ENCODE assay signal across 8 cellular contexts in genomic region chr10:24951201-24952145, GRCh38. TPM values are rescaled to one million over a fixed set of nuclear protein-coding genes. Genes with fewer than 3 reads are reported as not detected.
DNase-seq lines count a peak whose midpoint lies in the region; ATAC-seq and TF ChIP-seq lines count a peak whose summit lies in the region.

No MANE protein-coding gene starts in this region.

- H3K4me3 Mint-ChIP-seq in naive thymus-derived CD8-positive, alpha-beta T cell: peak overlapping the region; percentile 76 to 91 (median 84)

- H3K9me3 ChIP-seq in esophagus squamous epithelium: no peaks in the 10 kb centered on the region

- H3K36me3 ChIP-seq in esophagus squamous epithelium: no peaks in the 10 kb centered on the region

- H3K9me3 Mint-ChIP-seq in naive thymus-derived CD8-positive, alpha-beta T cell: no peaks in the 10 kb centered on the region

- peak overlapping the region; percentile 57 to 89 (median 86) for H3K27ac Mint-ChIP-seq in naive thymus-derived CD8-positive, alpha-beta T cell

- peak; percentile 1 for ATAC-seq in HG02981 (IDR thresholded peaks at IDR 0.05; ENCODE audit: unreplicated experiment)
- peak; percentile 5 to 8 for ATAC-seq in naive thymus-derived CD8-positive, alpha-beta T cell
- no peak for ATAC-seq in HG03378 (IDR thresholded peaks at IDR 0.05; ENCODE audit: unreplicated experiment)

- peak overlapping the region; percentile 55 to 76 (median 64) for H3K4me3 ChIP-seq in esophagus squamous epithelium

- H3K27me3 Mint-ChIP-seq in naive thymus-derived CD8-positive, alpha-beta T cell: peaks cover 0 to 4% (median 0%) of the 10 kb centered on the region in 5 donors

- no peak for TF ChIP-seq POLR2A in esophagus squamous epithelium (IDR thresholded peaks at IDR 0.05)

- 61 to 65% methylated on average over 4 to 9 of the region's 10 CpGs for WGBS in esophagus squamous epithelium, 2 donors

- peaks cover 12 to 25% (median 20%) of the 10 kb centered on the region in 4 donors for H3K4me1 Mint-ChIP-seq in naive thymus-derived CD8-positive, alpha-beta T cell

- no peak for TF ChIP-seq CTCF in esophagus squamous epithelium (IDR thresholded peaks at IDR 0.05)

- DNase-seq in DMS153 (lab: John Stamatoyannopoulos, UW) (peak; percentile 26), UCSD-AML1 (lab: John Stamatoyannopoulos, UW; ENCODE audit: unreplicated experiment) (peak; percentile 66), esophagus squamous epithelium (lab: John Stamatoyannopoulos, UW) (no peak), NOMO-1 treated with dmso at 0.1 percent for 144 hours (lab: John Stamatoyannopoulos, UW; ENCODE audit: unreplicated experiment) (no peak), LoVo (ENCODE audit: low spot score) (no peak)
- peak in 2 of 10 donors; percentile 37 to 63 for DNase-seq in naive thymus-derived CD8-positive, alpha-beta T cell

- peak overlapping the region; percentile 76 to 90 (median 85) for H3K27ac ChIP-seq in esophagus squamous epithelium

- H3K27me3 ChIP-seq in esophagus squamous epithelium: peaks cover 0 to 9% (median 0%) of the 10 kb centered on the region in 4 donors

- H3K36me3 Mint-ChIP-seq in naive thymus-derived CD8-positive, alpha-beta T cell: no peaks in the 10 kb centered on the region

- POLR2A ChIA-PET in naive thymus-derived CD8-positive, alpha-beta T cell (lab: Charles Lee): interaction anchor here (0.6 to 1.8 kb wide), 13 partner anchors 8 to 329 kb away, joined by 3 to 16 read pairs (median 3); partner anchors contain the start of genes ARHGAP21, ENKUR and THNSL1

- H3K4me1 ChIP-seq in esophagus squamous epithelium: peaks cover 7 to 34% (median 17%) of the 10 kb centered on the region in 3 donors

- intact Hi-C loops in esophagus squamous epithelium (cut with DNase I): no loop called here

RNA-seq across cellular contexts. Expression of gene PRTFDC1, which starts 0.9 kb away (rescaled TPM):
- 1 to 10 TPM in 3 of 4 donors, under 1 TPM in 1; 0.15 to 2.2 (median 1.8) TPM for total RNA-seq in esophagus squamous epithelium
- total RNA-seq in naive thymus-derived CD8-positive, alpha-beta T cell: 1 to 10 TPM; 1.8 to 3.1 TPM
- 1 to 10 TPM in 1 of 3 donors, under 1 TPM in 2; 0.93 to 1.7 (median 0.94) TPM for polyA plus RNA-seq in naive thymus-derived CD8-positive, alpha-beta T cell

Comparison
In these comparisons a context has a peak if more than half of its experiments do, and no peak if none do; other contexts are left out.
1. DNase-seq: peak in DMS153 (single experiment) and UCSD-AML1 (single experiment); none in esophagus squamous epithelium (single experiment), NOMO-1 treated with dmso at 0.1 percent for 144 hours (single experiment) and LoVo (single experiment).